In genomic region chr12:119676022-119676421, GRCh38 we compare ENCODE assay signal across 23 cellular contexts. TPM values are rescaled to one million over a fixed set of nuclear protein-coding genes. Genes with fewer than 3 reads are reported as not detected.
DNase-seq lines count a peak whose midpoint lies in the region; ATAC-seq and TF ChIP-seq lines count a peak whose summit lies in the region.
"Had no signal": no experiment of that assay in that cellular context is flagged by ENCODE, and none has a peak within 500 bp of the region (broad histone marks: within the 10 kb centered on the region; RNA-seq: fewer than 3 reads in every experiment).

No MANE protein-coding gene starts in this region.

- no peak overlapping the region for H3K4me3 ChIP-seq in right lobe of liver
- H3K4me3 ChIP-seq: breast epithelium, ovary had no signal

- peak overlapping the region; percentile 28 for H3K27ac ChIP-seq in caudate nucleus (ENCODE audit: low read depth, low read length)
- H3K27ac ChIP-seq in right lobe of liver = no peak overlapping the region
- H3K27ac ChIP-seq: breast epithelium, HL-60, ovary had no signal

- peaks cover 30% of the 10 kb centered on the region for H3K4me1 Mint-ChIP-seq in activated naive CD8-positive, alpha-beta T cell (ENCODE audit: low read depth)
- H3K4me1 Mint-ChIP-seq in activated naive CD8-positive, alpha-beta T cell treated with anti-CD3 and anti-CD28 coated beads for 36 hours = peaks cover 28% of the 10 kb centered on the region

- no peaks in the 10 kb centered on the region for H3K27me3 Mint-ChIP-seq in activated naive CD8-positive, alpha-beta T cell
- no peaks in the 10 kb centered on the region for H3K27me3 Mint-ChIP-seq in activated naive CD8-positive, alpha-beta T cell treated with anti-CD3 and anti-CD28 coated beads for 36 hours
- H3K27me3 Mint-ChIP-seq: B cell; CD8-positive, alpha-beta memory T cell had no signal

- intact Hi-C loops in right lobe of liver (cut with DNase I) = no loop called here

- DNase-seq in activated naive CD8-positive, alpha-beta T cell treated with anti-CD3 and anti-CD28 coated beads for 36 hours = no peak
- DNase-seq in caudate nucleus (lab: John Stamatoyannopoulos, UW) = no peak
- DNase-seq in pons (ENCODE audit: low spot score) = peak; percentile 31
- no peak for DNase-seq in right lobe of liver
- no peak for DNase-seq in T-helper 2 cell
- DNase-seq: ACHN; activated CD4-positive, alpha-beta T cell treated with anti-CD3 and anti-CD28 coated beads for 1 hour; activated gamma-delta T cell treated with Interleukin-2 at 50 U/mL for 16 hours; CD8-positive, alpha-beta memory T cell; effector CD4-positive, alpha-beta T cell; KG1; mesenchymal stem cell; NCI-H1930; NCI-H526; ovary; Right ventricle myocardium superior; stimulated activated naive CD4-positive, alpha-beta T cell treated with Interleukin-2 at 50 U/mL for 16 hours had no signal

- TF ChIP-seq POLR2A in right lobe of liver (IDR thresholded peaks at IDR 0.05) = no peak

- no peak overlapping the region for H3K4me3 Mint-ChIP-seq in activated naive CD8-positive, alpha-beta T cell
- H3K4me3 Mint-ChIP-seq in activated naive CD8-positive, alpha-beta T cell treated with anti-CD3 and anti-CD28 coated beads for 36 hours = no peak overlapping the region
- H3K4me3 Mint-ChIP-seq: B cell had no signal

- H3K4me1 ChIP-seq in right lobe of liver = peaks cover 0 to 24% (median 0%) of the 10 kb centered on the region in 4 donors
- H3K4me1 ChIP-seq: breast epithelium had no signal

- H3K36me3 Mint-ChIP-seq in activated naive CD8-positive, alpha-beta T cell = peaks cover 4% of the 10 kb centered on the region
- H3K36me3 Mint-ChIP-seq in activated naive CD8-positive, alpha-beta T cell treated with anti-CD3 and anti-CD28 coated beads for 36 hours = peaks cover 53% of the 10 kb centered on the region

- 86% methylated on average over 9 of the region's 9 CpGs for WGBS in right lobe of liver (ENCODE audit: insufficient coverage, low coverage, low lambda C conversion rate, missing lambda C conversion rate)

- no peaks in the 10 kb centered on the region for H3K27me3 ChIP-seq in right lobe of liver
- H3K27me3 ChIP-seq: breast epithelium, ovary had no signal

- no peak for TF ChIP-seq CTCF in right lobe of liver (IDR thresholded peaks at IDR 0.05)

- H3K27ac Mint-ChIP-seq in activated naive CD8-positive, alpha-beta T cell = peak overlapping the region; percentile 28
- no peak overlapping the region for H3K27ac Mint-ChIP-seq in activated naive CD8-positive, alpha-beta T cell treated with anti-CD3 and anti-CD28 coated beads for 36 hours
- H3K27ac Mint-ChIP-seq: B cell had no signal

- no peaks in the 10 kb centered on the region for H3K9me3 Mint-ChIP-seq in activated naive CD8-positive, alpha-beta T cell (ENCODE audit: low read depth)
- H3K9me3 Mint-ChIP-seq in activated naive CD8-positive, alpha-beta T cell treated with anti-CD3 and anti-CD28 coated beads for 36 hours = no peaks in the 10 kb centered on the region
- H3K9me3 Mint-ChIP-seq: CD8-positive, alpha-beta memory T cell had no signal

- H3K36me3 ChIP-seq in right lobe of liver = peaks cover 4 to 88% (median 44%) of the 10 kb centered on the region in 4 donors
- H3K36me3 ChIP-seq: ovary had no signal

- no peaks in the 10 kb centered on the region for H3K9me3 ChIP-seq in right lobe of liver
- H3K9me3 ChIP-seq: breast epithelium, ovary had no signal

- ATAC-seq in right lobe of liver (no peak), HG02840 (IDR thresholded peaks at IDR 0.05; ENCODE audit: low FRiP score, unreplicated experiment) (no peak)
- ATAC-seq: Panc1 had no signal

RNA-seq across cellular contexts. Expression of gene PRKAB1, which starts 8.1 kb away (rescaled TPM):
- total RNA-seq in activated naive CD8-positive, alpha-beta T cell treated with anti-CD3 and anti-CD28 coated beads for 36 hours = 10 to 100 TPM; 26.1 to 26.5 TPM
- 10 to 100 TPM in 4 of 6 experiments, 1 to 10 TPM in 2; 8.2 to 17.1 (median 10.3) TPM for total RNA-seq in right lobe of liver
